In the genomic region with DNA sequence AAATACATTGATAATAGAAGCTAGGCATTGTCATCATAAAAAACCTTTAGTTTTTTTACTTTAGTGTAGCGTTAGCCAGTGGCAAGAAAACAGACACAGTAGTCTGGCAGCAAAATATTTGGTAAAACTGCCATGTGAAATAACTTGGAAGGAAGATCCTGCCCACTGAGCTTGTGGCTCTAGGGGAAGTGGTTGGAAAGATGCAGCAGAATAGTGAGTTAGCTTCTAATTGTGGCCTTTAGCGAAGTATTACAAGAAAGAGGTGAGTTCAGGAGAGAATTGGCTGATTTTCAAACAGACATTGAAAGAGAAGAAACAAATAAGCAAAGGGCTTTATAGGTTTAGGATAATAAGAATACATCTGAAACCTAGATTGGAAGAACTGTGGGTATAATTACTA, we compare ENCODE assay signal across 15 cellular contexts.
DNase-seq lines count a peak whose midpoint lies in the region; ATAC-seq, FAIRE-seq and TF ChIP-seq lines count a peak whose summit lies in the region.
"Had no signal": no experiment of that assay in that cellular context is flagged by ENCODE, and none has a peak within 500 bp of the region (broad histone marks: within the 10 kb centered on the region; RNA-seq: fewer than 3 reads in every experiment).

No MANE protein-coding gene starts in this region.

- no peak for FAIRE-seq in frontal cortex (lab: Jason Lieb, UNC)

- no peaks in the 10 kb centered on the region for H3K36me3 Mint-ChIP-seq in Calu3 (ENCODE audit: insufficient read depth, unreplicated experiment)

- no TSS peak for BruUV-seq in Calu3 (replicated peaks; lab: Mats Ljungman, UMichigan)

- H3K27ac ChIP-seq in parathyroid adenoma: no peak overlapping the region
- H3K27ac ChIP-seq: upper lobe of right lung had no signal

- H3K9ac ChIP-seq in parathyroid adenoma: no peak overlapping the region

- no peak overlapping the region for H2AFZ ChIP-seq in parathyroid adenoma

- no peak for ATAC-seq in HG03045 (IDR thresholded peaks at IDR 0.05; ENCODE audit: unreplicated experiment)
- no peak for ATAC-seq in HG02571 (IDR thresholded peaks at IDR 0.05; ENCODE audit: unreplicated experiment)
- ATAC-seq: effector memory CD8-positive, alpha-beta T cell had no signal

- no peaks in the 10 kb centered on the region for H3K36me3 ChIP-seq in parathyroid adenoma (ENCODE audit: control insufficient read depth, insufficient read depth, low read length)
- H3K36me3 ChIP-seq: upper lobe of right lung had no signal

- H3K27ac Mint-ChIP-seq in Calu3 (ENCODE audit: unreplicated experiment): peak overlapping the region; percentile 12
- H3K27ac Mint-ChIP-seq: effector memory CD8-positive, alpha-beta T cell had no signal

- DNase-seq in Calu3 (no peak), OCI-M1 (lab: John Stamatoyannopoulos, UW) (peak; percentile 47), fibroblast of pulmonary artery (ENCODE audit: low read depth) (peak; percentile 3), D341Med (ENCODE audit: low spot score) (no peak), frontal cortex (ENCODE audit: low spot score in 2 of 2) (no peak)
- DNase-seq: activated CD4-positive, alpha-beta T cell treated with anti-CD3 and anti-CD28 coated beads for 4 hours; activated effector memory CD4-positive, alpha-beta T cell treated with Interleukin-2 at 50 U/mL for 16 hours; effector memory CD8-positive, alpha-beta T cell; kidney glomerular epithelial cell; NCI-H1694 treated with DMSO at 0.1 percent for 48 hours; stimulated activated CD4-positive, alpha-beta T cell treated with anti-CD3 and anti-CD28 coated beads, Interleukin-2, amount 100 ng/mL, for 24 hours; upper lobe of right lung had no signal

- no peaks in the 10 kb centered on the region for H3K4me1 ChIP-seq in parathyroid adenoma

- H3K4me3 Mint-ChIP-seq in Calu3 (ENCODE audit: low read depth, unreplicated experiment): peak overlapping the region; percentile 3
- H3K4me3 Mint-ChIP-seq: effector memory CD8-positive, alpha-beta T cell had no signal

- H3K79me2 ChIP-seq in parathyroid adenoma: no peaks in the 10 kb centered on the region

- H3K9me3 ChIP-seq in parathyroid adenoma (ENCODE audit: control insufficient read depth, low read length): no peaks in the 10 kb centered on the region
- H3K9me3 ChIP-seq: upper lobe of right lung had no signal

- intact Hi-C loops in Calu3 (cut with micrococcal nuclease; ENCODE audit: unreplicated experiment): no loop called here

- H3K27me3 Mint-ChIP-seq in Calu3 (ENCODE audit: unreplicated experiment): no peaks in the 10 kb centered on the region
- H3K27me3 Mint-ChIP-seq: effector memory CD8-positive, alpha-beta T cell had no signal

- H3K27me3 ChIP-seq in parathyroid adenoma (ENCODE audit: control insufficient read depth, insufficient read depth, low read length): no peaks in the 10 kb centered on the region
- H3K27me3 ChIP-seq: upper lobe of right lung had no signal

- CTCF ChIA-PET in Calu3 (lab: Charles Lee): no interaction called here

- peak overlapping the region; percentile 3 for H3K4me2 ChIP-seq in parathyroid adenoma (ENCODE audit: low read length)

- peaks cover 62% of the 10 kb centered on the region for H3K4me1 Mint-ChIP-seq in Calu3 (ENCODE audit: low read depth, unreplicated experiment)

- H3K9me3 Mint-ChIP-seq in Calu3 (ENCODE audit: low read depth, unreplicated experiment): no peaks in the 10 kb centered on the region

- H3K4me3 ChIP-seq in fibroblast of pulmonary artery (replicated peaks; ENCODE audit: low read depth, low read length): no peak overlapping the region
- H3K4me3 ChIP-seq in parathyroid adenoma (ENCODE audit: low read depth, low read length): no peak overlapping the region

- TF ChIP-seq CTCF in Calu3 (IDR thresholded peaks at IDR 0.05; ENCODE audit: unreplicated experiment) (no peak), fibroblast of pulmonary artery (IDR thresholded peaks at IDR 0.05; ENCODE audit: low read length, missing control alignments) (no peak), parathyroid adenoma (IDR thresholded peaks at IDR 0.05) (no peak)

Comparison
In these comparisons a context has a peak if more than half of its experiments do, and no peak if none do; other contexts are left out.
1. DNase-seq: peak in OCI-M1 (single experiment) and fibroblast of pulmonary artery (single experiment); none in Calu3 (single experiment), D341Med (single experiment) and frontal cortex (0 of 2).